ENCODE assay signal across 8 cellular contexts in the genomic region with DNA sequence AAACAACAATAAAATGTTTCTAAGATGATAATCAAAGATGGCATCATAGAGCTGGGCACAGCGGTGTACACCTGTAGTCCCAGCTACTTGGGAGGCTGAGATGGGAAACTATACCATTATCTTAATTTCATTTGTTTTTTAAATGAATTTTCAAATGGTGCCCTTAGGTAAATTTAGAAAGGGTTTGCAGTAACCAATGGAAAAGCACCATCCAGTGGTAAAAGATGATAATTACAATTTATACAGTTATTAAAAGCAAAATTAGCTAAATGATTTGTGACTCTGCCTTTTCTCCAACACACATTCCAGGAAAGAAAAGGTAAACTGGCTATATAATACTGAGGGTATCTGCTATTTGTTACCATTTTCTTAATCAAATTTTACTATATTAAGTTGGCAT. TPM values are rescaled to one million over a fixed set of nuclear protein-coding genes. Genes with fewer than 3 reads are reported as not detected.
DNase-seq lines count a peak whose midpoint lies in the region; ATAC-seq and TF ChIP-seq lines count a peak whose summit lies in the region.

No MANE protein-coding gene starts in this region.

- no peaks in the 10 kb centered on the region for H3K36me3 ChIP-seq in DND-41 (ENCODE audit: insufficient read depth, low read length)
- H3K36me3 ChIP-seq in osteoblast (ENCODE audit: insufficient read depth, low read length): no peaks in the 10 kb centered on the region

- TF ChIP-seq CTCF in DND-41 (IDR thresholded peaks at IDR 0.05; ENCODE audit: borderline replicate concordance, extremely low read depth, low read length, poor library complexity, severe bottlenecking) (peak; percentile 62), osteoblast (IDR thresholded peaks at IDR 0.05; ENCODE audit: extremely low read depth, low read depth, low read length) (peak; percentile 49)

- H3K27ac Mint-ChIP-seq in stimulated activated naive CD8-positive, alpha-beta T cell treated with anti-CD3 and anti-CD28 coated beads, Interleukin-15, amount 100 ng/mL, for 72 hours: no peak overlapping the region

- no peaks in the 10 kb centered on the region for H3K27me3 ChIP-seq in DND-41 (ENCODE audit: insufficient read depth, low read length, poor library complexity)
- no peaks in the 10 kb centered on the region for H3K27me3 ChIP-seq in osteoblast (ENCODE audit: insufficient read depth, low read length)

- DNase-seq in DND-41: no peak
- peak; percentile 55 to 69 for DNase-seq in Kasumi-1 (lab: John Stamatoyannopoulos, UW)
- peak; percentile 67 for DNase-seq in dermis blood vessel endothelial cell
- no peak for DNase-seq in osteoblast (ENCODE audit: insufficient read length, low spot score, missing footprints)
- no peak for DNase-seq in stimulated activated CD4-positive, alpha-beta T cell treated with anti-CD3 and anti-CD28 coated beads, Interleukin-2, amount 100 ng/mL, for 48 hours
- DNase-seq in UCSD-AML1 (lab: John Stamatoyannopoulos, UW; ENCODE audit: unreplicated experiment): no peak
- DNase-seq in stimulated activated naive CD8-positive, alpha-beta T cell treated with anti-CD3 and anti-CD28 coated beads, Interleukin-15, amount 100 ng/mL, for 72 hours: no peak

- peaks cover 17% of the 10 kb centered on the region for H3K4me1 ChIP-seq in DND-41 (ENCODE audit: insufficient read depth, low read length)
- H3K4me1 ChIP-seq in osteoblast (ENCODE audit: insufficient read depth, low read length): peaks cover 6% of the 10 kb centered on the region

- H3K4me3 ChIP-seq in DND-41 (ENCODE audit: low read depth in 1 of 2, low read length in 2 of 2) (no peak overlapping the region), osteoblast (ENCODE audit: insufficient read depth, low read length) (no peak overlapping the region)

- H3K79me2 ChIP-seq in DND-41 (ENCODE audit: insufficient read depth, low read length) (peaks cover 97% of the 10 kb centered on the region), osteoblast (ENCODE audit: insufficient read depth, low read length) (peaks cover 53% of the 10 kb centered on the region)

- H3K9me3 ChIP-seq in DND-41 (ENCODE audit: insufficient read depth, low read length, severe bottlenecking) (no peaks in the 10 kb centered on the region), osteoblast (ENCODE audit: low read depth, low read length) (no peaks in the 10 kb centered on the region)

- H3K4me2 ChIP-seq in DND-41 (ENCODE audit: insufficient read depth, low read length) (no peak overlapping the region), osteoblast (ENCODE audit: insufficient read depth, low read length) (no peak overlapping the region)

- H2AFZ ChIP-seq in DND-41 (ENCODE audit: low read depth, low read length) (no peak overlapping the region), osteoblast (ENCODE audit: low read length) (no peak overlapping the region)

- ATAC-seq in DND-41 (ENCODE audit: insufficient read depth, low read depth): peak; percentile 15; the same call in 1 of the 3 replicates
- no peak for ATAC-seq in GM18505 (IDR thresholded peaks at IDR 0.05; ENCODE audit: unreplicated experiment)
- ATAC-seq in stimulated activated naive CD8-positive, alpha-beta T cell treated with anti-CD3 and anti-CD28 coated beads, Interleukin-15, amount 100 ng/mL, for 72 hours: no peak

- H3K4me1 Mint-ChIP-seq in stimulated activated naive CD8-positive, alpha-beta T cell treated with anti-CD3 and anti-CD28 coated beads, Interleukin-15, amount 100 ng/mL, for 72 hours: peaks cover 46% of the 10 kb centered on the region

- no peak for TF ChIP-seq POLR2A in GM18505 (IDR thresholded peaks at IDR 0.05; ENCODE audit: borderline replicate concordance, extremely low read depth, insufficient read depth, insufficient read length)

- H3K9me3 Mint-ChIP-seq in stimulated activated naive CD8-positive, alpha-beta T cell treated with anti-CD3 and anti-CD28 coated beads, Interleukin-15, amount 100 ng/mL, for 72 hours: no peaks in the 10 kb centered on the region

- H4K20me1 ChIP-seq in DND-41 (ENCODE audit: insufficient read depth, low read length) (no peaks in the 10 kb centered on the region), osteoblast (ENCODE audit: insufficient read depth, low read length) (no peaks in the 10 kb centered on the region)

- no peak overlapping the region for H3K9ac ChIP-seq in DND-41 (ENCODE audit: low read depth, low read length)

- H3K4me3 Mint-ChIP-seq in stimulated activated naive CD8-positive, alpha-beta T cell treated with anti-CD3 and anti-CD28 coated beads, Interleukin-15, amount 100 ng/mL, for 72 hours: no peak overlapping the region

- H3K27me3 Mint-ChIP-seq in stimulated activated naive CD8-positive, alpha-beta T cell treated with anti-CD3 and anti-CD28 coated beads, Interleukin-15, amount 100 ng/mL, for 72 hours: no peaks in the 10 kb centered on the region

- H3K27ac ChIP-seq in DND-41 (ENCODE audit: low read length) (peak overlapping the region; percentile 30; the same call in 1 of the 2 replicates), osteoblast (ENCODE audit: low read depth, low read length) (peak overlapping the region; percentile 13)

RNA-seq across cellular contexts. Expression of a gene that starts 14.4 kb away (rescaled TPM):
- total RNA-seq in dermis blood vessel endothelial cell (108 and 126 TPM in 2 replicates), osteoblast (215 and 223 TPM in 2 replicates)

Comparison
In these comparisons a context has a peak if more than half of its experiments do, and no peak if none do; other contexts are left out.
1. DNase-seq: peak in Kasumi-1 (2 of 2) and dermis blood vessel endothelial cell (single experiment); none in DND-41 (single experiment), osteoblast (single experiment), stimulated activated CD4-positive, alpha-beta T cell treated with anti-CD3 and anti-CD28 coated beads, Interleukin-2, amount 100 ng/mL, for 48 hours (0 of 2), UCSD-AML1 (single experiment) and stimulated activated naive CD8-positive, alpha-beta T cell treated with anti-CD3 and anti-CD28 coated beads, Interleukin-15, amount 100 ng/mL, for 72 hours (0 of 2).